ENCODE assay signal across 9 cellular contexts in genomic region chr15:99438691-99439523, GRCh38.
DNase-seq lines count a peak whose midpoint lies in the region; FAIRE-seq and TF ChIP-seq lines count a peak whose summit lies in the region.
"Had no signal": no experiment of that assay in that cellular context is flagged by ENCODE, and none has a peak within 500 bp of the region (broad histone marks: within the 10 kb centered on the region; RNA-seq: fewer than 3 reads in every experiment).

No MANE protein-coding gene starts in this region.

- no peaks in the 10 kb centered on the region for H4K20me1 ChIP-seq in astrocyte (ENCODE audit: insufficient read depth, low read length)

- H3K36me3 ChIP-seq in astrocyte (ENCODE audit: insufficient read depth, low read length), result no peaks in the 10 kb centered on the region
- H3K36me3 ChIP-seq: HAP-1 had no signal

- no peaks in the 10 kb centered on the region for H3K27me3 ChIP-seq in astrocyte (ENCODE audit: insufficient read depth, low read length)

- H3K4me3 ChIP-seq in astrocyte (ENCODE audit: insufficient read depth, low read depth, low read length), result peak overlapping the region; percentile 35
- H3K4me3 ChIP-seq: HAP-1 had no signal

- peaks cover 25% of the 10 kb centered on the region for H3K27me3 Mint-ChIP-seq in astrocyte (ENCODE audit: low read depth, unreplicated experiment)
- no peaks in the 10 kb centered on the region for H3K27me3 Mint-ChIP-seq in mesothelial cell of epicardium (ENCODE audit: low read depth)

- no peaks in the 10 kb centered on the region for H3K36me3 Mint-ChIP-seq in astrocyte (ENCODE audit: low read depth, unreplicated experiment)
- H3K36me3 Mint-ChIP-seq in mesothelial cell of epicardium, result no peaks in the 10 kb centered on the region

- H3K4me2 ChIP-seq in astrocyte (ENCODE audit: low read length), result peak overlapping the region; percentile 80

- peaks cover 27% of the 10 kb centered on the region for H3K4me1 Mint-ChIP-seq in astrocyte (ENCODE audit: low read depth, unreplicated experiment)
- peaks cover 26% of the 10 kb centered on the region for H3K4me1 Mint-ChIP-seq in mesothelial cell of epicardium

- peak overlapping the region; percentile 23 for H3K27ac ChIP-seq in astrocyte (ENCODE audit: low read depth, low read length)
- H3K27ac ChIP-seq in temporal lobe (ENCODE audit: low read depth, low read length), result peak overlapping the region; percentile 20

- peak; percentile 30 for DNase-seq in activated CD4-positive, alpha-beta T cell treated with anti-CD3 and anti-CD28 coated beads for 48 hours
- no peak for DNase-seq in activated CD4-positive, alpha-beta T cell treated with anti-CD3 and anti-CD28 coated beads, Interleukin-2, amount 50 U/mL, for 4 hours
- DNase-seq in astrocyte (ENCODE audit: low read depth) (no peak), mesothelial cell of epicardium (ENCODE audit: low spot score in 2 of 2, unreplicated experiment in 2 of 2) (peak in 1 of 2 experiments; percentile 36), NCI-H748 treated with DMSO at 0.1 percent for 48 hours (lab: John Stamatoyannopoulos, UW) (no peak), NCI-H510A (lab: John Stamatoyannopoulos, UW) (no peak)
- DNase-seq in stimulated activated CD4-positive, alpha-beta T cell treated with anti-CD3 and anti-CD28 coated beads, Interleukin-2, amount 100 ng/mL, for 48 hours, result no peak

- H2AFZ ChIP-seq in astrocyte (ENCODE audit: low read depth, low read length), result peak overlapping the region; percentile 74

- peak overlapping the region; percentile 67 for H3K4me3 Mint-ChIP-seq in astrocyte (ENCODE audit: unreplicated experiment)
- H3K4me3 Mint-ChIP-seq in mesothelial cell of epicardium, result no peak overlapping the region

- no peaks in the 10 kb centered on the region for H3K9me3 ChIP-seq in astrocyte (ENCODE audit: insufficient read depth, low read depth, low read length)
- H3K9me3 ChIP-seq: HAP-1 had no signal

- peaks cover 32% of the 10 kb centered on the region for H3K4me1 ChIP-seq in astrocyte (ENCODE audit: insufficient read depth, low read length)

- no peak for FAIRE-seq in astrocyte (lab: Jason Lieb, UNC)

- H3K27ac Mint-ChIP-seq in astrocyte (ENCODE audit: unreplicated experiment) (peak overlapping the region; percentile 86), mesothelial cell of epicardium (peak overlapping the region; percentile 75)

- TF ChIP-seq CTCF in astrocyte (IDR thresholded peaks at IDR 0.05; ENCODE audit: insufficient read depth, low read depth, low read length) (no peak), mesothelial cell of epicardium (IDR thresholded peaks at IDR 0.05; ENCODE audit: unreplicated experiment) (no peak)

- H3K79me2 ChIP-seq in astrocyte (ENCODE audit: insufficient read depth, low read length), result no peaks in the 10 kb centered on the region

- peak overlapping the region; percentile 47 for H3K9ac ChIP-seq in astrocyte (ENCODE audit: low read length)

- H3K9me3 Mint-ChIP-seq in astrocyte (ENCODE audit: unreplicated experiment), result no peaks in the 10 kb centered on the region
- no peaks in the 10 kb centered on the region for H3K9me3 Mint-ChIP-seq in mesothelial cell of epicardium
